In genomic region chr19:39970674-39971379, GRCh38 we compare ENCODE assay signal across 8 cellular contexts. TPM values are rescaled to one million over a fixed set of nuclear protein-coding genes. Genes with fewer than 3 reads are reported as not detected.
DNase-seq lines count a peak whose midpoint lies in the region; ATAC-seq, FAIRE-seq and TF ChIP-seq lines count a peak whose summit lies in the region.

TSS of gene PSMC4 (plus strand) at chr19:39971165. CDS start at chr19:39971203, 38 bp downstream.

- peak; percentile 91 for TF ChIP-seq CTCF in VCaP (conservative IDR thresholded peaks at IDR 0.05)
- TF ChIP-seq CTCF in mammary epithelial cell (conservative IDR thresholded peaks at IDR 0.05 in 1 of 2, IDR thresholded peaks at IDR 0.05 in 1 of 2; ENCODE audit: extremely low read depth in 1 of 2, insufficient read depth in 1 of 2, low read depth in 1 of 2, low read length in 2 of 2) = peak; percentile 60 to 87

- no peaks in the 10 kb centered on the region for H3K27me3 ChIP-seq in ACC112 (ENCODE audit: insufficient read depth, low read length)
- no peaks in the 10 kb centered on the region for H3K27me3 ChIP-seq in mammary epithelial cell (ENCODE audit: insufficient read depth, low read length)
- H3K27me3 ChIP-seq in iPS-20b (ENCODE audit: insufficient read depth, low read length) = no peaks in the 10 kb centered on the region
- no peaks in the 10 kb centered on the region for H3K27me3 ChIP-seq in small intestine (ENCODE audit: control insufficient read depth in 2 of 2, insufficient read depth in 2 of 2, low read length in 2 of 2)

- H3K36me3 ChIP-seq in ACC112 (ENCODE audit: insufficient read depth, low read length) (peaks cover 23% of the 10 kb centered on the region), mammary epithelial cell (ENCODE audit: insufficient read depth, low read length) (peaks cover 20% of the 10 kb centered on the region), iPS-20b (ENCODE audit: insufficient read depth, low read depth, low read length) (peaks cover 38% of the 10 kb centered on the region), small intestine (ENCODE audit: control insufficient read depth in 2 of 2, insufficient read depth in 2 of 2, low read length in 2 of 2) (peaks cover 12 to 18% of the 10 kb centered on the region in 2 donors)

- H3K27ac ChIP-seq in ACC112 (ENCODE audit: low read depth, low read length) = peak within 1 kb of the TSS; percentile 75
- peak within 1 kb of the TSS; percentile 94 for H3K27ac ChIP-seq in VCaP
- H3K27ac ChIP-seq in mammary epithelial cell (ENCODE audit: insufficient read depth, low read depth, low read length) = peak within 1 kb of the TSS; percentile 83
- H3K27ac ChIP-seq in iPS-20b (ENCODE audit: low read length) = peak within 1 kb of the TSS; percentile 35
- peak within 1 kb of the TSS; percentile 88 to 96 for H3K27ac ChIP-seq in small intestine (ENCODE audit: low read depth in 1 of 2, low read length in 1 of 2)

- CTCF ChIA-PET in mammary epithelial cell (lab: Charles Lee; ENCODE audit: low non-redundant PET) = interaction anchor here (0.5 to 1.6 kb wide), 4 partner anchors 73 to 178 kb away, joined by 3 to 8 read pairs (median 4); no protein-coding TSS in a partner anchor

- H3K4me2 ChIP-seq in mammary epithelial cell (ENCODE audit: insufficient read depth, low read depth, low read length) = peak within 1 kb of the TSS; percentile 93

- H3K79me2 ChIP-seq in ACC112 (ENCODE audit: control insufficient read depth, insufficient read depth, low read length, unreplicated experiment) (peaks cover 20% of the 10 kb centered on the region), mammary epithelial cell (ENCODE audit: insufficient read depth, low read length) (peaks cover 50% of the 10 kb centered on the region)

- peaks cover 11% of the 10 kb centered on the region for H3K4me1 ChIP-seq in ACC112 (ENCODE audit: control insufficient read depth, insufficient read depth, low read length, unreplicated experiment)
- H3K4me1 ChIP-seq in mammary epithelial cell (ENCODE audit: insufficient read depth, low read length) = peaks cover 13% of the 10 kb centered on the region
- 0 out of 2 replicates have a peak, but pooled peaks cover 3% of the 10 kb centered on the region for H3K4me1 ChIP-seq in iPS-20b (ENCODE audit: insufficient read depth, low read length)
- H3K4me1 ChIP-seq in small intestine (ENCODE audit: control insufficient read depth in 2 of 2, insufficient read depth in 1 of 2, low read depth in 1 of 2, low read length in 1 of 2) = peaks cover 4 to 7% of the 10 kb centered on the region in 2 donors

- H3K4me3 ChIP-seq in ACC112 (ENCODE audit: low read depth, low read length) (peak within 1 kb of the TSS; percentile 98), mammary epithelial cell (replicated peaks in 1 of 3; ENCODE audit: insufficient read depth in 1 of 3, low read depth in 2 of 3, low read length in 3 of 3) (peak within 1 kb of the TSS; percentile 76 to 89 (median 82)), iPS-20b (ENCODE audit: low read length) (peak within 1 kb of the TSS; percentile 81), small intestine (ENCODE audit: low read depth in 1 of 2, low read length in 2 of 2) (peak within 1 kb of the TSS; percentile 83 to 98)

- intact Hi-C loops in mammary epithelial cell (cut with micrococcal nuclease) = loop anchor here (1.0 to 5.0 kb wide), 3 partner anchors 86 to 205 kb away; partner anchors contain the start of gene ZNF780B

- H3K9me3 ChIP-seq in mammary epithelial cell (replicated peaks; ENCODE audit: insufficient read depth, low read length) (no peaks in the 10 kb centered on the region), iPS-20b (ENCODE audit: insufficient read depth, low read depth, low read length) (no peaks in the 10 kb centered on the region), small intestine (ENCODE audit: control insufficient read depth, low read depth) (no peaks in the 10 kb centered on the region)

- H4K20me1 ChIP-seq in mammary epithelial cell (ENCODE audit: insufficient read depth, low read length) = no peaks in the 10 kb centered on the region

- dilution Hi-C loops in mammary epithelial cell (cut with HindIII; ENCODE audit: low sequenced_read_pairs) = loop anchor here (5.0 kb wide), 1 partner anchor 129 kb away; no protein-coding TSS in a partner anchor

- H2AFZ ChIP-seq in ACC112 (ENCODE audit: low read length, unreplicated experiment) (peak within 1 kb of the TSS; percentile 74), mammary epithelial cell (ENCODE audit: low read depth, low read length) (peak within 1 kb of the TSS; percentile 89)

- peak; percentile 94 for ATAC-seq in GM18867 (IDR thresholded peaks at IDR 0.05; ENCODE audit: unreplicated experiment)
- peak; percentile 95 for ATAC-seq in HG03108 (IDR thresholded peaks at IDR 0.05; ENCODE audit: unreplicated experiment)

- H3K9ac ChIP-seq in mammary epithelial cell (ENCODE audit: insufficient read depth, low read length) (peak within 1 kb of the TSS; percentile 87), iPS-20b (ENCODE audit: low read depth, low read length) (peak within 1 kb of the TSS; percentile 95)

- no TSS peak for BruUV-seq in mammary epithelial cell (replicated peaks; lab: Mats Ljungman, UMichigan)

- in situ Hi-C loops in mammary epithelial cell (cut with MboI; ENCODE audit: low sequenced_read_pairs in 2 of 2) = no loop called here

- DNase-seq in NCI-H2196 (lab: John Stamatoyannopoulos, UW; ENCODE audit: unreplicated experiment) (peak; percentile 98), mammary epithelial cell (peak; percentile 99), small intestine (peak; percentile 99)

- 0% methylated on average over 11 of the region's 47 CpGs for WGBS in mammary epithelial cell (ENCODE audit: low coverage, missing lambda C conversion rate)
- WGBS in small intestine, 3 donors = 0% methylated on average over 44 to 47 of the region's 47 CpGs

- peak; percentile 93 for FAIRE-seq in small intestine (lab: Jason Lieb, UNC)

RNA-seq across cellular contexts. Expression of gene PSMC4, which starts in this region (rescaled TPM):
- total RNA-seq in mammary epithelial cell = 100 to 1,000 TPM in 1 of 2 donors, 10 to 100 TPM in 1; 85.9 to 100 TPM
- 98.6 TPM for polyA plus RNA-seq in mammary epithelial cell
- 63.9 TPM for polyA minus RNA-seq in mammary epithelial cell
- polyA plus RNA-seq in small intestine = 100 to 1,000 TPM in 1 of 3 donors, 10 to 100 TPM in 2; 84.1 to 111 (median 99.2) TPM

Comparison
In these comparisons a context has a peak if more than half of its experiments do, and no peak if none do; other contexts are left out.
1. Peak in every context shown above with its lines: DNase-seq, ATAC-seq, H3K4me3 ChIP-seq and H3K27ac ChIP-seq.
2. H3K27ac ChIP-seq: peak in every context shown above with its lines; median percentile 94 in VCaP; 92 in small intestine; 83 in mammary epithelial cell; 75 in ACC112; 35 in iPS-20b.